22 cellular contexts compared by ENCODE assay signal in genomic region chr9:113307401-113307975, GRCh38. TPM values are rescaled to one million over a fixed set of nuclear protein-coding genes. Genes with fewer than 3 reads are reported as not detected.
DNase-seq lines count a peak whose midpoint lies in the region; ATAC-seq, FAIRE-seq and TF ChIP-seq lines count a peak whose summit lies in the region.
"Had no signal": no experiment of that assay in that cellular context is flagged by ENCODE, and none has a peak within 500 bp of the region (broad histone marks: within the 10 kb centered on the region; RNA-seq: fewer than 3 reads in every experiment).

No MANE protein-coding gene starts in this region.

- no peak for TF ChIP-seq CTCF in parathyroid adenoma (IDR thresholded peaks at IDR 0.05)
- no peak for TF ChIP-seq CTCF in kidney (IDR thresholded peaks at IDR 0.05; ENCODE audit: borderline replicate concordance, extremely low read depth, insufficient read depth)

- H2AFZ ChIP-seq in parathyroid adenoma, result no peak overlapping the region

- in situ Hi-C loops in Caki2 (cut with HindIII; ENCODE audit: low pct_unique_long_range_greater_than_20kb, low sequenced_read_pairs), result no loop called here

- H3K36me3 ChIP-seq in parathyroid adenoma (ENCODE audit: control insufficient read depth, insufficient read depth, low read length), result no peaks in the 10 kb centered on the region
- no peaks in the 10 kb centered on the region for H3K36me3 ChIP-seq in kidney (ENCODE audit: control insufficient read depth in 1 of 2, insufficient read depth in 2 of 2, low read length in 2 of 2)
- H3K36me3 ChIP-seq: BLaER1 treated with 17β-estradiol and CSF1 and Interleukin-3, amounts not matched to agents 10 nM and 100 nM; HAP-1 had no signal

- DNase-seq in Caki2 (ENCODE audit: low read depth) (peak; percentile 91), RCC 7860 (ENCODE audit: low spot score) (peak; percentile 56), kidney tubule cell (ENCODE audit: low spot score) (peak; percentile 83), kidney (no peak)
- DNase-seq: 8988T; AML-193; Calu3; CD4-positive, CD25-positive, alpha-beta regulatory T cell; DMS 273 treated with DMSO at 0.1 percent for 48 hours had no signal

- ATAC-seq in GM18867 (IDR thresholded peaks at IDR 0.05; ENCODE audit: unreplicated experiment), result no peak
- ATAC-seq in GM21723 (IDR thresholded peaks at IDR 0.05; ENCODE audit: unreplicated experiment), result no peak
- no peak for ATAC-seq in GM18861 (IDR thresholded peaks at IDR 0.05; ENCODE audit: unreplicated experiment)
- ATAC-seq: GM12878, HepG2 had no signal

- peak; percentile 72 for FAIRE-seq in RCC 7860 (lab: Jason Lieb, UNC)
- FAIRE-seq in kidney (lab: Jason Lieb, UNC), result no peak
- FAIRE-seq: GM12878, GM18507, H1, HepG2, HTR-8/SVneo had no signal

- H3K4me3 ChIP-seq in parathyroid adenoma (ENCODE audit: low read depth, low read length) (peak overlapping the region; percentile 32), kidney (ENCODE audit: low read length in 2 of 2) (no peak overlapping the region)
- H3K4me3 ChIP-seq: BLaER1 treated with 17β-estradiol and CSF1 and Interleukin-3, amounts not matched to agents 10 nM and 100 nM; GM12878; HAP-1 had no signal

- H3K4me2 ChIP-seq in parathyroid adenoma (ENCODE audit: low read length), result peak overlapping the region; percentile 34
- H3K4me2 ChIP-seq: BLaER1 treated with 17β-estradiol and CSF1 and Interleukin-3, amounts not matched to agents 10 nM and 100 nM had no signal

- intact Hi-C loops in kidney (cut with DNase I), result no loop called here

- peaks cover 8% of the 10 kb centered on the region for H3K4me1 ChIP-seq in parathyroid adenoma
- peaks cover 0 to under 1% of the 10 kb centered on the region in 2 donors for H3K4me1 ChIP-seq in kidney (ENCODE audit: control insufficient read depth in 1 of 2, insufficient read depth in 1 of 2, low read depth in 1 of 2, low read length in 2 of 2)
- H3K4me1 ChIP-seq: BLaER1 treated with 17β-estradiol and CSF1 and Interleukin-3, amounts not matched to agents 10 nM and 100 nM; HAP-1 had no signal

- H3K9me3 ChIP-seq in parathyroid adenoma (ENCODE audit: control insufficient read depth, low read length) (no peaks in the 10 kb centered on the region), kidney (ENCODE audit: control insufficient read depth in 1 of 2, low read length in 2 of 2) (no peaks in the 10 kb centered on the region)
- H3K9me3 ChIP-seq: BLaER1 treated with 17β-estradiol and CSF1 and Interleukin-3, amounts not matched to agents 10 nM and 100 nM; HAP-1 had no signal

- H3K27me3 ChIP-seq in parathyroid adenoma (ENCODE audit: control insufficient read depth, insufficient read depth, low read length), result no peaks in the 10 kb centered on the region
- H3K27me3 ChIP-seq: BLaER1 treated with 17β-estradiol and CSF1 and Interleukin-3, amounts not matched to agents 10 nM and 100 nM had no signal

- H3K9ac ChIP-seq in parathyroid adenoma, result no peak overlapping the region
- H3K9ac ChIP-seq in kidney (ENCODE audit: low read length in 2 of 2), result no peak overlapping the region
- H3K9ac ChIP-seq: BLaER1 treated with 17β-estradiol and CSF1 and Interleukin-3, amounts not matched to agents 10 nM and 100 nM had no signal

- no peaks in the 10 kb centered on the region for H3K79me2 ChIP-seq in parathyroid adenoma

- peak overlapping the region; percentile 49 for H3K27ac ChIP-seq in parathyroid adenoma
- peak overlapping the region in 1 of 2 donors; percentile 43 for H3K27ac ChIP-seq in kidney (ENCODE audit: low read depth in 2 of 2, low read length in 2 of 2)
- H3K27ac ChIP-seq: BLaER1 treated with 17β-estradiol and CSF1 and Interleukin-3, amounts not matched to agents 10 nM and 100 nM had no signal

RNA-seq across cellular contexts. Expression of gene RNF183, which starts 4.3 kb away (rescaled TPM):
- total RNA-seq in Caki2 (2014; rRNA removed; shearing (Covaris generic); ENCODE audit: low replicate concordance), result 0.23 and 0.95 TPM in 2 replicates
- total RNA-seq in kidney, result 3.6 TPM
- polyA plus RNA-seq in kidney (ENCODE audit: insufficient read depth, low read depth, low replicate concordance), result 8.1 TPM
- total RNA-seq: CD4-positive, CD25-positive, alpha-beta regulatory T cell; Daoy; G401; H1 had no signal
- polyA plus RNA-seq: CD4-positive, CD25-positive, alpha-beta regulatory T cell had no signal

RNA-seq across cellular contexts. Expression of gene PRPF4, which starts 32.0 kb away (rescaled TPM):
- 44.6 and 56.1 TPM in 2 replicates for total RNA-seq in Caki2 (2014; rRNA removed; shearing (Covaris generic); ENCODE audit: low replicate concordance)
- 20.0 TPM for total RNA-seq in kidney
- polyA plus RNA-seq in kidney (ENCODE audit: insufficient read depth, low read depth, low replicate concordance), result 12.8 TPM

RNA-seq across cellular contexts. Expression of gene CDC26, which starts 32.1 kb away (rescaled TPM):
- total RNA-seq in Caki2 (2014; rRNA removed; shearing (Covaris generic); ENCODE audit: low replicate concordance), result 31.2 and 68.7 TPM in 2 replicates
- 28.5 TPM for total RNA-seq in kidney
- 76.2 TPM for polyA plus RNA-seq in kidney (ENCODE audit: insufficient read depth, low read depth, low replicate concordance)

RNA-seq across cellular contexts. Expression of gene WDR31, which starts 32.6 kb away (rescaled TPM):
- 4.1 and 7.8 TPM in 2 replicates for total RNA-seq in Caki2 (2014; rRNA removed; shearing (Covaris generic); ENCODE audit: low replicate concordance)
- total RNA-seq in kidney, result 8.7 TPM
- polyA plus RNA-seq in kidney (ENCODE audit: insufficient read depth, low read depth, low replicate concordance), result 3.1 TPM

RNA-seq across cellular contexts. Expression of gene BSPRY, which starts 41.9 kb away (rescaled TPM):
- not detected in 2 replicates for total RNA-seq in Caki2 (2014; rRNA removed; shearing (Covaris generic); ENCODE audit: low replicate concordance)
- total RNA-seq in kidney, result 14.5 TPM
- polyA plus RNA-seq in kidney (ENCODE audit: insufficient read depth, low read depth, low replicate concordance), result 18.0 TPM
- total RNA-seq: Daoy had no signal
